In genomic region chrX:50375481-50376267, GRCh38 we compare ENCODE assay signal across 21 cellular contexts.
"Had no signal": no experiment of that assay in that cellular context is flagged by ENCODE, and none has a peak within 500 bp of the region (broad histone marks: within the 10 kb centered on the region; RNA-seq: fewer than 3 reads in every experiment).

No MANE protein-coding gene starts in this region.

- DNase-seq: activated CD4-positive, alpha-beta memory T cell treated with anti-CD3 and anti-CD28 coated beads for 36 hours; activated CD4-positive, alpha-beta T cell treated with anti-CD3 and anti-CD28 coated beads for 36 hours; activated CD4-positive, alpha-beta T cell treated with anti-CD3 and anti-CD28 coated beads, Interleukin-2, amount 10 ng/mL, durations not matched to agents 24 days and 14 days; activated CD4-positive, CD25-positive, alpha-beta regulatory T cell; activated CD4-positive, CD25-positive, alpha-beta regulatory T cell treated with anti-CD3 and anti-CD28 coated beads, Interleukin-2, amount 50 U/mL, for 72 hours; activated CD8-positive, alpha-beta memory T cell treated with anti-CD3 and anti-CD28 coated beads, Interleukin-2, amount 10 ng/mL, durations not matched to agents 7 days and 5 days; activated CD8-positive, alpha-beta memory T cell treated with anti-CD3 and anti-CD28 coated beads, Interleukin-2, amount 50 U/mL, for 4 hours; activated CD8-positive, alpha-beta T cell treated with anti-CD3 and anti-CD28 coated beads, Interleukin-2, amount 10 ng/mL, durations not matched to agents 7 days and 5 days; activated effector memory CD4-positive, alpha-beta T cell treated with anti-CD3 and anti-CD28 coated beads, Interleukin-2, amount 50 U/mL, for 16 hours; activated naive CD4-positive, alpha-beta T cell treated with anti-CD3 and anti-CD28 coated beads for 36 hours; activated naive CD8-positive, alpha-beta T cell treated with anti-CD3 and anti-CD28 coated beads, Interleukin-2, amount 10 ng/mL, durations not matched to agents 7 days and 5 days; activated T-cell treated with anti-CD3 and anti-CD28 coated beads, Interleukin-2, amount 50 U/mL, for 1 hour; activated T-cell treated with anti-CD3 and anti-CD28 coated beads, Interleukin-2, amount 50 U/mL, for 48 hours; brain microvascular endothelial cell; effector CD8-positive, alpha-beta T cell; foreskin fibroblast; head of caudate nucleus; T-helper 2 cell had no signal

- ATAC-seq: activated CD4-positive, alpha-beta T cell treated with anti-CD3 and anti-CD28 coated beads for 36 hours; activated CD8-positive, alpha-beta memory T cell treated with anti-CD3 and anti-CD28 coated beads, Interleukin-2, amount 10 ng/mL, durations not matched to agents 7 days and 5 days; activated CD8-positive, alpha-beta T cell treated with anti-CD3 and anti-CD28 coated beads, Interleukin-2, amount 10 ng/mL, durations not matched to agents 7 days and 5 days; activated naive CD4-positive, alpha-beta T cell treated with anti-CD3 and anti-CD28 coated beads, Interleukin-2, amount 50 U/mL, for 72 hours had no signal

- H3K9me3 ChIP-seq: ascending aorta had no signal

- H3K27me3 ChIP-seq: ascending aorta, brain microvascular endothelial cell had no signal

- H3K4me1 ChIP-seq: ascending aorta had no signal

- H3K27ac ChIP-seq: ascending aorta, brain microvascular endothelial cell, epithelial cell of prostate had no signal

- H3K4me3 ChIP-seq: ascending aorta had no signal

- H3K36me3 ChIP-seq: ascending aorta, brain microvascular endothelial cell had no signal
